Comparison of ENCODE assay signal across 17 cellular contexts in genomic region chrX:154092371-154092770, GRCh38. TPM values are rescaled to one million over a fixed set of nuclear protein-coding genes. Genes with fewer than 3 reads are reported as not detected.
A peak's percentile ranks its signal among the peaks of the same experiment; 100 is the strongest.
DNase-seq lines count a peak whose midpoint lies in the region; ATAC-seq and TF ChIP-seq lines count a peak whose summit lies in the region.
"Had no signal": no experiment of that assay in that cellular context is flagged by ENCODE, and none has a peak within 500 bp of the region (broad histone marks: within the 10 kb centered on the region; RNA-seq: fewer than 3 reads in every experiment).

No MANE protein-coding gene starts in this region.

- H2AFZ ChIP-seq in hepatocyte: no peak overlapping the region

- H4K20me1 ChIP-seq in hepatocyte (ENCODE audit: insufficient read depth, poor library complexity, severe bottlenecking): peaks cover 75% of the 10 kb centered on the region

- DNase-seq in right atrium auricular region (ENCODE audit: low spot score) (no peak), left ventricle myocardium superior (no peak), hepatocyte (ENCODE audit: low spot score) (no peak), NK-92 (lab: John Stamatoyannopoulos, UW; ENCODE audit: unreplicated experiment) (no peak), left colon (no peak)
- DNase-seq in activated CD4-positive, alpha-beta memory T cell treated with anti-CD3 and anti-CD28 coated beads, Interleukin-2, amount 10 ng/mL, durations not matched to agents 7 days and 5 days: no peak
- DNase-seq: DMS53; mammary epithelial cell; NCI-H446; ovary; Peyer's patch; stimulated activated CD4-positive, alpha-beta T cell treated with anti-CD3 and anti-CD28 coated beads, Interleukin-15, amount 100 ng/mL, for 24 hours had no signal

- intact Hi-C loops in left ventricle myocardium superior (cut with micrococcal nuclease): no loop called here
- intact Hi-C loops in left colon (cut with DNase I, micrococcal nuclease): no loop called here

- H3K36me3 ChIP-seq in right atrium auricular region (no peaks in the 10 kb centered on the region), hepatocyte (replicated peaks; ENCODE audit: insufficient read depth, low read depth) (no peaks in the 10 kb centered on the region)
- H3K36me3 ChIP-seq: ovary, Peyer's patch, upper lobe of right lung had no signal

- H3K4me3 Mint-ChIP-seq in activated CD4-positive, alpha-beta memory T cell treated with anti-CD3 and anti-CD28 coated beads, Interleukin-2, amount 10 ng/mL, durations not matched to agents 7 days and 5 days: peak overlapping the region; percentile 39
- H3K4me3 Mint-ChIP-seq: dendritic cell treated with granulocyte-macrophage colony-stimulating factor and Interleukin-4, amounts not matched to agents 40 ng/mL and 50 ng/mL, for 4 days had no signal

- H3K27ac ChIP-seq in right atrium auricular region (peak overlapping the region; percentile 43 to 48), hepatocyte (peak overlapping the region; percentile 55)
- H3K27ac ChIP-seq: ovary, Peyer's patch, upper lobe of right lung had no signal

- no peaks in the 10 kb centered on the region for H3K27me3 Mint-ChIP-seq in activated CD4-positive, alpha-beta memory T cell treated with anti-CD3 and anti-CD28 coated beads, Interleukin-2, amount 10 ng/mL, durations not matched to agents 7 days and 5 days
- H3K27me3 Mint-ChIP-seq: dendritic cell treated with granulocyte-macrophage colony-stimulating factor and Interleukin-4, amounts not matched to agents 40 ng/mL and 50 ng/mL, for 4 days had no signal

- no peak overlapping the region for H3K4me3 ChIP-seq in right atrium auricular region
- H3K4me3 ChIP-seq in hepatocyte: no peak overlapping the region
- H3K4me3 ChIP-seq: ovary, Peyer's patch, upper lobe of right lung had no signal

- H3K9me3 Mint-ChIP-seq in activated CD4-positive, alpha-beta memory T cell treated with anti-CD3 and anti-CD28 coated beads, Interleukin-2, amount 10 ng/mL, durations not matched to agents 7 days and 5 days: no peaks in the 10 kb centered on the region
- H3K9me3 Mint-ChIP-seq: dendritic cell treated with granulocyte-macrophage colony-stimulating factor and Interleukin-4, amounts not matched to agents 40 ng/mL and 50 ng/mL, for 4 days had no signal

- no peaks in the 10 kb centered on the region for H3K9me2 ChIP-seq in hepatocyte (replicated peaks; ENCODE audit: insufficient read depth)

- H3K4me1 Mint-ChIP-seq in activated CD4-positive, alpha-beta memory T cell treated with anti-CD3 and anti-CD28 coated beads, Interleukin-2, amount 10 ng/mL, durations not matched to agents 7 days and 5 days: peaks cover 63% of the 10 kb centered on the region

- ATAC-seq in left ventricle myocardium superior (no peak), HG02973 (IDR thresholded peaks at IDR 0.05; ENCODE audit: unreplicated experiment) (no peak), left colon (no peak), HG03460 (IDR thresholded peaks at IDR 0.05; ENCODE audit: unreplicated experiment) (no peak)
- ATAC-seq: HepG2 had no signal

- H3K27ac Mint-ChIP-seq in activated CD4-positive, alpha-beta memory T cell treated with anti-CD3 and anti-CD28 coated beads, Interleukin-2, amount 10 ng/mL, durations not matched to agents 7 days and 5 days: peak overlapping the region; percentile 76
- H3K27ac Mint-ChIP-seq: dendritic cell treated with granulocyte-macrophage colony-stimulating factor and Interleukin-4, amounts not matched to agents 40 ng/mL and 50 ng/mL, for 4 days had no signal

- H3K9me3 ChIP-seq in right atrium auricular region (no peaks in the 10 kb centered on the region), hepatocyte (ENCODE audit: low read depth) (no peaks in the 10 kb centered on the region)
- H3K9me3 ChIP-seq: ovary, Peyer's patch, upper lobe of right lung had no signal

- POLR2A ChIA-PET in activated CD4-positive, alpha-beta memory T cell treated with anti-CD3 and anti-CD28 coated beads, Interleukin-2, amount 10 ng/mL, durations not matched to agents 7 days and 5 days (lab: Charles Lee): interaction anchor here (0.8 to 1.8 kb wide), 7 partner anchors 9 to 281 kb away, joined by 3 to 6 read pairs (median 4); no protein-coding TSS in a partner anchor

- TF ChIP-seq CTCF in right atrium auricular region (IDR thresholded peaks at IDR 0.05) (no peak), hepatocyte (IDR thresholded peaks at IDR 0.05; ENCODE audit: poor library complexity) (no peak)

- no peaks in the 10 kb centered on the region for H3K27me3 ChIP-seq in right atrium auricular region
- H3K27me3 ChIP-seq in hepatocyte: no peaks in the 10 kb centered on the region
- H3K27me3 ChIP-seq: ovary, Peyer's patch, upper lobe of right lung had no signal

- CTCF ChIA-PET in activated CD4-positive, alpha-beta memory T cell treated with anti-CD3 and anti-CD28 coated beads, Interleukin-2, amount 10 ng/mL, durations not matched to agents 7 days and 5 days (lab: Charles Lee): interaction anchor here (0.7 to 1.5 kb wide), 8 partner anchors 9 to 281 kb away, joined by 3 to 7 read pairs (median 3); no protein-coding TSS in a partner anchor

- H3K36me3 Mint-ChIP-seq in activated CD4-positive, alpha-beta memory T cell treated with anti-CD3 and anti-CD28 coated beads, Interleukin-2, amount 10 ng/mL, durations not matched to agents 7 days and 5 days (ENCODE audit: low read depth): peaks cover 36% of the 10 kb centered on the region

- peaks cover 89% of the 10 kb centered on the region for H3K79me2 ChIP-seq in hepatocyte

- WGBS in hepatocyte (ENCODE audit: low lambda C conversion rate, missing lambda C conversion rate): 75% methylated on average over 5 of the region's 5 CpGs

- H3K4me2 ChIP-seq in hepatocyte: no peak overlapping the region

- H3K4me1 ChIP-seq in right atrium auricular region (peaks cover 0 to 33% of the 10 kb centered on the region in 2 donors), hepatocyte (ENCODE audit: insufficient read depth) (peaks cover 26% of the 10 kb centered on the region)

RNA-seq across cellular contexts. Expression of gene MECP2, which starts 5.1 kb away (rescaled TPM):
- total RNA-seq in right atrium auricular region: 10 to 100 TPM; 52.7 to 69.1 TPM
- 35.9 TPM for total RNA-seq in left ventricle myocardium superior
- total RNA-seq in activated CD4-positive, alpha-beta memory T cell treated with anti-CD3 and anti-CD28 coated beads, Interleukin-2, amount 10 ng/mL, durations not matched to agents 7 days and 5 days: 10 to 100 TPM; 80.7 to 83.0 TPM
- 18.1 and 18.3 TPM in 2 replicates for total RNA-seq in hepatocyte
- polyA plus RNA-seq in hepatocyte: 19.4 and 21.1 TPM in 2 replicates
- 10 to 100 TPM; 29.4 to 32.3 TPM for total RNA-seq in left colon

RNA-seq across cellular contexts. Expression of gene OPN1LW, which starts 51.7 kb away (rescaled TPM):
- not detected for total RNA-seq in right atrium auricular region
- total RNA-seq in left ventricle myocardium superior: not detected
- total RNA-seq in activated CD4-positive, alpha-beta memory T cell treated with anti-CD3 and anti-CD28 coated beads, Interleukin-2, amount 10 ng/mL, durations not matched to agents 7 days and 5 days: not detected
- not detected in 2 replicates for total RNA-seq in hepatocyte
- polyA plus RNA-seq in hepatocyte: not detected in 2 replicates
- not detected for total RNA-seq in left colon
- total RNA-seq: HepG2, mammary epithelial cell, ovary, Peyer's patch, upper lobe of right lung had no signal
- polyA plus RNA-seq: HepG2, mammary epithelial cell, ovary had no signal
